In the genomic region with DNA sequence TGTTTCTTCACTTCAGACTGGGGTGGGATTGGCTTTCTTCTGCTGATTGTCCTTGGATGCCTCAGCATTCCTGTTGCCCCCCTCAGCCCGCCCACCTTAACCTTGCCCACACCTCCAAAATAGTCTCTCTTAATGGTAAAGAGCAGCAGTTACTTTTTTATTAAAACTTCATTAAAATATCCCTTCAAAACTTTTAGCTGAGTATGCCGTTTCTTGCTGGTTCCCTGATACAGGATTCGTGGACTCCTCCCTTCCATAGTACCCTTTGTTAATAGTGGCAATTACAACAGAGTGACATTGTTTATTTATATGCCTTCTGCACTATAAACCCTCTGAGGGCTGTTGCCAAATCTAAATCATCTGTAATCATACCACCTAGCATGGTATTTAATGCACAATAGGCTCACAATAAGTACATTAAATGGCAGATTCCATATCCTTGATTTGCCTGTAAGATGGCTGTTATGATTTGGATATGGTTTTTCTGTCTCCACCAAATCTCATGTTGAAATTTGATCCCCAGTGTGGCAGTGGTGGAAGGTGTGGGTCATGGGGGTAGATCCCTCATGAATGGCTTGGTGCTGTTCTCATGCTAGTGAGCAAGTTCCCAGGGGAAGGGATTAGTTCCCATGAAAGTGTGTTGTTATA, we compare ENCODE assay signal across 15 cellular contexts. TPM values are rescaled to one million over a fixed set of nuclear protein-coding genes. Genes with fewer than 3 reads are reported as not detected.
DNase-seq lines count a peak whose midpoint lies in the region; ATAC-seq, FAIRE-seq and TF ChIP-seq lines count a peak whose summit lies in the region.
"Had no signal": no experiment of that assay in that cellular context is flagged by ENCODE, and none has a peak within 500 bp of the region (broad histone marks: within the 10 kb centered on the region; RNA-seq: fewer than 3 reads in every experiment).

No MANE protein-coding gene starts in this region.

- H3K9me3 ChIP-seq in psoas muscle (no peaks in the 10 kb centered on the region), testis (no peaks in the 10 kb centered on the region)
- H3K9me3 ChIP-seq: SJSA1 had no signal

- ATAC-seq in psoas muscle, result no peak

- no peaks in the 10 kb centered on the region for H3K36me3 ChIP-seq in psoas muscle (ENCODE audit: insufficient read depth in 1 of 2, low read depth in 1 of 2)
- H3K36me3 ChIP-seq in testis (ENCODE audit: low read depth, missing control alignments), result no peaks in the 10 kb centered on the region
- H3K36me3 ChIP-seq: SJSA1 had no signal

- intact Hi-C loops in psoas muscle (cut with DNase I), result no loop called here
- intact Hi-C loops in testis (cut with DNase I; ENCODE audit: low total_unique reads), result no loop called here

- H3K27me3 ChIP-seq in psoas muscle (ENCODE audit: insufficient read depth in 3 of 3, low read length in 2 of 3), result no peaks in the 10 kb centered on the region
- no peaks in the 10 kb centered on the region for H3K27me3 ChIP-seq in testis
- H3K27me3 ChIP-seq: SJSA1 had no signal

- in situ Hi-C loops in SK-MEL-5 (cut with HindIII; ENCODE audit: low pct_unique_long_range_greater_than_20kb, low sequenced_read_pairs), result no loop called here

- H3K4me1 ChIP-seq in psoas muscle (peaks cover 41% of the 10 kb centered on the region), testis (peaks cover 7% of the 10 kb centered on the region)

- TF ChIP-seq CTCF in psoas muscle (IDR thresholded peaks at IDR 0.05) (no peak), testis (IDR thresholded peaks at IDR 0.05) (no peak)

- H3K27ac ChIP-seq in psoas muscle (peak overlapping the region; percentile 84), testis (no peak overlapping the region)
- H3K27ac ChIP-seq: RWPE1, SJSA1 had no signal

- TF ChIP-seq POLR2A in H54 (IDR thresholded peaks at IDR 0.05; ENCODE audit: low read depth, low read length), result no peak
- no peak for TF ChIP-seq POLR2A in testis (IDR thresholded peaks at IDR 0.05)

- DNase-seq in NCI-H510A treated with DMSO at 0.1 percent for 48 hours (lab: John Stamatoyannopoulos, UW), result peak; percentile 65
- no peak for DNase-seq in NCI-H510A (lab: John Stamatoyannopoulos, UW)
- peak; percentile 5 for DNase-seq in NCI-H1436 treated with DMSO at 0.1 percent for 48 hours (lab: John Stamatoyannopoulos, UW)
- DNase-seq in SK-MEL-5 (ENCODE audit: low read depth, low spot score), result peak; percentile 23
- no peak for DNase-seq in psoas muscle
- no peak for DNase-seq in H54 (ENCODE audit: insufficient read length, low spot score)
- DNase-seq in testis, result no peak
- no peak for DNase-seq in activated CD4-positive, alpha-beta T cell treated with anti-CD3 and anti-CD28 coated beads for 48 hours
- DNase-seq: C1 segment of cervical spinal cord, DMS53, NCI-H187, NCI-H345 had no signal

- H3K4me3 ChIP-seq in psoas muscle (no peak overlapping the region), testis (no peak overlapping the region)
- H3K4me3 ChIP-seq: SJSA1 had no signal

- 90 to 91% (median 91%) methylated on average over 3 of the region's 3 CpGs for WGBS in psoas muscle, 3 donors
- WGBS in testis, 2 donors, result 78 to 80% methylated on average over 3 of the region's 3 CpGs

- no peak for FAIRE-seq in H54 (lab: Jason Lieb, UNC)
- FAIRE-seq: A204.1 had no signal

RNA-seq across cellular contexts. Expression of a gene that starts 3.5 kb away (rescaled TPM):
- 11.3 and 12.9 TPM in 2 replicates for total RNA-seq in SK-MEL-5 (2014; rRNA removed; shearing (Covaris generic))
- polyA plus RNA-seq in SK-MEL-5 (2015; cell fraction: cytosol; rRNA removed), result 13.8 and 19.9 TPM in 2 replicates
- 7.4 and 8.8 TPM in 2 replicates for polyA plus RNA-seq in SK-MEL-5 (2015; cell fraction: nucleus; rRNA removed)
- total RNA-seq in psoas muscle (10 to 100 TPM; 24.2 to 44.2 (median 36.4) TPM), testis (10 to 100 TPM; 16.8 to 17.9 TPM)
- polyA plus RNA-seq in psoas muscle (10 to 100 TPM; 17.3 to 32.5 (median 17.4) TPM), testis (ENCODE audit: insufficient read depth, low read depth, low replicate concordance) (11.8 TPM)

Comparison
In these comparisons a context has a peak if more than half of its experiments do, and no peak if none do; other contexts are left out.
1. DNase-seq: peak in NCI-H510A treated with DMSO at 0.1 percent for 48 hours (single experiment), NCI-H1436 treated with DMSO at 0.1 percent for 48 hours (single experiment) and SK-MEL-5 (single experiment); none in NCI-H510A (single experiment), psoas muscle (0 of 2), H54 (single experiment), testis (single experiment) and activated CD4-positive, alpha-beta T cell treated with anti-CD3 and anti-CD28 coated beads for 48 hours (single experiment).